ENCODE assay signal across 8 cellular contexts in genomic region chr1:51330331-51331201, GRCh38. TPM values are rescaled to one million over a fixed set of nuclear protein-coding genes. Genes with fewer than 3 reads are reported as not detected.
A peak's percentile ranks its signal among the peaks of the same experiment; 100 is the strongest.
DNase-seq lines count a peak whose midpoint lies in the region; ATAC-seq and TF ChIP-seq lines count a peak whose summit lies in the region.

Gene TTC39A (minus strand): TSS chr1:51330562. CDS start chr1:51330477, 85 bp downstream.

- peaks cover 2% of the 10 kb centered on the region in 2 donors for H3K36me3 Mint-ChIP-seq in CD4-positive, alpha-beta memory T cell

- no peak for DNase-seq in CD4-positive, alpha-beta memory T cell
- peak in 2 of 61 donors; percentile 27 to 51 for DNase-seq in caudate nucleus (lab: John Stamatoyannopoulos, UW)
- no peak for DNase-seq in lower lobe of right lung
- no peak for DNase-seq in ureter (ENCODE audit: low spot score)
- DNase-seq in GDM1 (lab: John Stamatoyannopoulos, UW), result no peak
- DNase-seq in NCI-H2227 (lab: John Stamatoyannopoulos, UW; ENCODE audit: unreplicated experiment), result no peak
- no peak for DNase-seq in posterior vena cava (ENCODE audit: low spot score)

- no peaks in the 10 kb centered on the region for H3K36me3 ChIP-seq in CD4-positive, alpha-beta memory T cell (ENCODE audit: insufficient read depth, low read length)
- no peaks in the 10 kb centered on the region for H3K36me3 ChIP-seq in HUES6 (ENCODE audit: control insufficient read depth, insufficient read depth, low read length)
- H3K36me3 ChIP-seq in lower lobe of right lung, result no peaks in the 10 kb centered on the region

- peaks cover 5% of the 10 kb centered on the region for H3K4me1 ChIP-seq in CD4-positive, alpha-beta memory T cell (ENCODE audit: insufficient read depth, low read length)
- H3K4me1 ChIP-seq in HUES6 (ENCODE audit: control insufficient read depth, insufficient read depth, low read length), result peaks cover 28% of the 10 kb centered on the region
- H3K4me1 ChIP-seq in lower lobe of right lung, result peaks cover 16% of the 10 kb centered on the region

- intact Hi-C loops in CD4-positive, alpha-beta memory T cell (cut with micrococcal nuclease), result no loop called here
- intact Hi-C loops in lower lobe of right lung (cut with DNase I) (no loop called here), posterior vena cava (cut with DNase I) (no loop called here)

- H3K27ac ChIP-seq in CD4-positive, alpha-beta memory T cell (ENCODE audit: low read depth, low read length), result no peak within 1 kb of the TSS
- peak within 1 kb of the TSS; percentile 10; the same call in 1 of the 2 replicates for H3K27ac ChIP-seq in HUES6 (ENCODE audit: low read depth, low read length)
- peak within 1 kb of the TSS; percentile 8 for H3K27ac ChIP-seq in caudate nucleus (ENCODE audit: low read depth, low read length)
- peak within 1 kb of the TSS; percentile 71 for H3K27ac ChIP-seq in lower lobe of right lung

- peak within 1 kb of the TSS; percentile 72 to 90 (median 84) for H3K4me3 Mint-ChIP-seq in CD4-positive, alpha-beta memory T cell

- peaks cover 3 to 13% (median 8%) of the 10 kb centered on the region in 4 donors for H3K4me1 Mint-ChIP-seq in CD4-positive, alpha-beta memory T cell

- CTCF ChIA-PET in CD4-positive, alpha-beta memory T cell (lab: Charles Lee; ENCODE audit: partially characterized antibody), result no interaction called here

- TF ChIP-seq CTCF in lower lobe of right lung (IDR thresholded peaks at IDR 0.05), result no peak

- ATAC-seq in lower lobe of right lung, result peak; percentile 8 to 11

- H3K4me3 ChIP-seq in CD4-positive, alpha-beta memory T cell (ENCODE audit: low read length in 2 of 2), result no peak within 1 kb of the TSS
- H3K4me3 ChIP-seq in HUES6 (ENCODE audit: low read depth, low read length), result peak within 1 kb of the TSS; percentile 67
- H3K4me3 ChIP-seq in lower lobe of right lung, result peak within 1 kb of the TSS; percentile 50

- peak within 1 kb of the TSS in 1 of 7 donors; percentile 64 for H3K27ac Mint-ChIP-seq in CD4-positive, alpha-beta memory T cell

- peaks cover 14% of the 10 kb centered on the region for H3K27me3 ChIP-seq in CD4-positive, alpha-beta memory T cell (ENCODE audit: insufficient read depth, low read length)
- H3K27me3 ChIP-seq in HUES6 (ENCODE audit: control insufficient read depth, insufficient read depth, low read length), result peaks cover 15% of the 10 kb centered on the region
- no peaks in the 10 kb centered on the region for H3K27me3 ChIP-seq in lower lobe of right lung (ENCODE audit: low read depth)

- POLR2A ChIA-PET in CD4-positive, alpha-beta memory T cell (lab: Charles Lee; ENCODE audit: partially characterized antibody), result interaction anchor here (0.5 kb wide), 1 partner anchor 114 kb away, joined by 4 read pairs; no protein-coding TSS in a partner anchor

- H3K9me3 ChIP-seq in CD4-positive, alpha-beta memory T cell (ENCODE audit: control insufficient read depth in 1 of 2, low read length in 2 of 2), result no peaks in the 10 kb centered on the region
- H3K9me3 ChIP-seq in HUES6 (ENCODE audit: control insufficient read depth, insufficient read depth, low read depth, low read length) (no peaks in the 10 kb centered on the region), lower lobe of right lung (no peaks in the 10 kb centered on the region)

- H3K27me3 Mint-ChIP-seq in CD4-positive, alpha-beta memory T cell, result peaks cover 19 to 27% of the 10 kb centered on the region in 2 donors

- peaks cover 0 to 3% (median 0%) of the 10 kb centered on the region in 8 donors for H3K9me3 Mint-ChIP-seq in CD4-positive, alpha-beta memory T cell

- H3K9ac ChIP-seq in HUES6 (ENCODE audit: low read length), result peak within 1 kb of the TSS; percentile 71

RNA-seq across cellular contexts. Expression of gene TTC39A, which starts in this region (rescaled TPM):
- not detected for total RNA-seq in CD4-positive, alpha-beta memory T cell
- polyA plus RNA-seq in CD4-positive, alpha-beta memory T cell, result not detected
- total RNA-seq in lower lobe of right lung (34.9 TPM), ureter (36.3 TPM), posterior vena cava (1 to 10 TPM in 1 of 2 donors, under 1 TPM in 1; 0.81 to 1.6 TPM)

Comparison
In these comparisons a context has a peak if more than half of its experiments do, and no peak if none do; other contexts are left out.
1. RNA of gene TTC39A (total RNA-seq): 36.3 TPM in ureter (single experiment) and 34.9 TPM in lower lobe of right lung (single experiment); 0.81 to 1.6 TPM in posterior vena cava and not detected in CD4-positive, alpha-beta memory T cell; every median in the first group is over 10 times any median in the second.
2. H3K4me3 ChIP-seq: peak in HUES6 (single experiment) and lower lobe of right lung (single experiment); none in CD4-positive, alpha-beta memory T cell (0 of 2).